In genomic region chr15:57235865-57236264, GRCh38 we compare ENCODE assay signal across 11 cellular contexts.
DNase-seq lines count a peak whose midpoint lies in the region; ATAC-seq and TF ChIP-seq lines count a peak whose summit lies in the region.
"Had no signal": no experiment of that assay in that cellular context is flagged by ENCODE, and none has a peak within 500 bp of the region (broad histone marks: within the 10 kb centered on the region; RNA-seq: fewer than 3 reads in every experiment).

No MANE protein-coding gene starts in this region.

- no peaks in the 10 kb centered on the region for H3K27me3 Mint-ChIP-seq in Caco-2 (ENCODE audit: insufficient read depth, unreplicated experiment)
- H3K27me3 Mint-ChIP-seq: naive thymus-derived CD8-positive, alpha-beta T cell had no signal

- ATAC-seq in GM21786 (IDR thresholded peaks at IDR 0.05; ENCODE audit: unreplicated experiment): no peak
- ATAC-seq: naive thymus-derived CD8-positive, alpha-beta T cell had no signal

- no peak overlapping the region for H3K4me3 Mint-ChIP-seq in Caco-2 (ENCODE audit: unreplicated experiment)
- H3K4me3 Mint-ChIP-seq: naive thymus-derived CD8-positive, alpha-beta T cell had no signal

- no peaks in the 10 kb centered on the region for H3K4me1 ChIP-seq in Caco-2

- H3K36me3 Mint-ChIP-seq in Caco-2 (ENCODE audit: insufficient read depth, unreplicated experiment): peaks cover 12% of the 10 kb centered on the region

- H3K4me1 Mint-ChIP-seq in Caco-2 (ENCODE audit: low read depth, unreplicated experiment): no peaks in the 10 kb centered on the region

- intact Hi-C loops in Caco-2 (cut with micrococcal nuclease; ENCODE audit: unreplicated experiment): no loop called here

- CTCF ChIA-PET in Caco-2 (lab: Charles Lee): no interaction called here

- H3K27me3 ChIP-seq in Caco-2 (replicated peaks; ENCODE audit: control insufficient read depth, insufficient read depth, low read length): no peaks in the 10 kb centered on the region
- H3K27me3 ChIP-seq in MG63: no peaks in the 10 kb centered on the region

- H3K4me3 ChIP-seq in Caco-2 (ENCODE audit: low read depth, low read length) (no peak overlapping the region), MG63 (no peak overlapping the region)

- BruUV-seq in Caco-2 (replicated peaks; lab: Mats Ljungman, UMichigan): no TSS peak

- POLR2A ChIA-PET in Caco-2 (lab: Charles Lee): no interaction called here

- H3K9me3 Mint-ChIP-seq in Caco-2 (ENCODE audit: unreplicated experiment): no peaks in the 10 kb centered on the region
- H3K9me3 Mint-ChIP-seq: naive thymus-derived CD8-positive, alpha-beta T cell had no signal

- H3K36me3 ChIP-seq in Caco-2 (ENCODE audit: control insufficient read depth, insufficient read depth, low read length) (peaks cover 2% of the 10 kb centered on the region; the same call in 1 of the 2 replicates), MG63 (peaks cover 72% of the 10 kb centered on the region)

- TF ChIP-seq CTCF in Caco-2 (IDR thresholded peaks at IDR 0.05; ENCODE audit: insufficient read depth in 1 of 2, low read depth in 1 of 2, low read length in 1 of 2, severe bottlenecking in 1 of 2, unreplicated experiment in 1 of 2): no peak

- DNase-seq in Caco-2: peak; percentile 32 to 44
- DNase-seq in MG63: peak; percentile 16
- peak; percentile 17 for DNase-seq in amniotic stem cell (lab: John Stamatoyannopoulos, UW)
- DNase-seq in left kidney (ENCODE audit: low read depth, low spot score): peak; percentile 91
- DNase-seq in iPS-NIHi7 (ENCODE audit: extremely low spot score): no peak
- DNase-seq in activated gamma-delta T cell (lab: John Stamatoyannopoulos, UW): no peak
- no peak for DNase-seq in NCI-H1092 treated with DMSO at 0.1 percent for 48 hours (lab: John Stamatoyannopoulos, UW)
- DNase-seq: activated naive CD4-positive, alpha-beta T cell treated with Interleukin-2 at 50 U/mL for 16 hours; naive thymus-derived CD8-positive, alpha-beta T cell; NCI-H187 treated with DMSO at 0.1 percent for 48 hours had no signal

- no peak overlapping the region for H3K27ac Mint-ChIP-seq in Caco-2 (ENCODE audit: unreplicated experiment)
- H3K27ac Mint-ChIP-seq: naive thymus-derived CD8-positive, alpha-beta T cell had no signal

- no peaks in the 10 kb centered on the region for H3K9me3 ChIP-seq in Caco-2
- no peaks in the 10 kb centered on the region for H3K9me3 ChIP-seq in MG63

Comparison
In these comparisons a context has a peak if more than half of its experiments do, and no peak if none do; other contexts are left out.
1. DNase-seq: peak in Caco-2 (2 of 2), MG63 (single experiment), amniotic stem cell (single experiment) and left kidney (single experiment); none in iPS-NIHi7 (single experiment), activated gamma-delta T cell (single experiment) and NCI-H1092 treated with DMSO at 0.1 percent for 48 hours (single experiment).